Comparison of ENCODE assay signal across 8 cellular contexts in genomic region chr11:118572075-118572913, GRCh38. TPM values are rescaled to one million over a fixed set of nuclear protein-coding genes. Genes with fewer than 3 reads are reported as not detected.
DNase-seq lines count a peak whose midpoint lies in the region; ATAC-seq and TF ChIP-seq lines count a peak whose summit lies in the region.

Gene ARCN1 (plus strand): TSS chr11:118572409. CDS start chr11:118572548, 139 bp downstream.

- H3K4me1 ChIP-seq in lower lobe of right lung: peaks cover 38% of the 10 kb centered on the region

- CTCF ChIA-PET in AG04450 (lab: Charles Lee): interaction anchor here (0.6 kb wide), 1 partner anchor 83 kb away, joined by 3 read pairs; no protein-coding TSS in a partner anchor

- H3K4me3 ChIP-seq in AG04450 (ENCODE audit: low read depth, low read length) (peak within 1 kb of the TSS; percentile 94), lower lobe of right lung (peak within 1 kb of the TSS; percentile 99)

- POLR2A ChIA-PET in AG04450 (lab: Yijun Ruan, JAX): interaction anchor here (0.5 to 2.0 kb wide), 7 partner anchors 9 to 337 kb away, joined by 3 to 9 read pairs (median 6); no protein-coding TSS in a partner anchor

- intact Hi-C loops in lower lobe of right lung (cut with DNase I): no loop called here

- H3K9me3 ChIP-seq in AG04450 (ENCODE audit: control insufficient read depth, insufficient read depth, low read length) (peaks cover 4% of the 10 kb centered on the region; the same call in 1 of the 2 replicates), lower lobe of right lung (no peaks in the 10 kb centered on the region)

- peak within 1 kb of the TSS; percentile 100 for H3K27ac ChIP-seq in AG04450 (ENCODE audit: low read depth, low read length)
- H3K27ac ChIP-seq in lower lobe of right lung: peak within 1 kb of the TSS; percentile 99

- H3K36me3 ChIP-seq in lower lobe of right lung: no peaks in the 10 kb centered on the region

- H3K27me3 ChIP-seq in AG04450 (ENCODE audit: control insufficient read depth, insufficient read depth, low read length) (no peaks in the 10 kb centered on the region), lower lobe of right lung (ENCODE audit: low read depth) (no peaks in the 10 kb centered on the region)

- TF ChIP-seq CTCF in AG04450 (IDR thresholded peaks at IDR 0.05; ENCODE audit: low read depth, low read length) (no peak), lower lobe of right lung (IDR thresholded peaks at IDR 0.05) (no peak)

- DNase-seq in AG04450 (ENCODE audit: low read depth, low spot score) (no peak), NCI-H82 treated with DMSO at 0.1 percent for 48 hours (lab: John Stamatoyannopoulos, UW; ENCODE audit: unreplicated experiment) (peak; percentile 10), lower lobe of right lung (peak; percentile 85)
- peak; percentile 52 to 65 for DNase-seq in activated CD8-positive, alpha-beta memory T cell treated with anti-CD3 and anti-CD28 coated beads for 1 hour (ENCODE audit: extremely low read depth in 1 of 2, low read depth in 1 of 2)
- DNase-seq in effector CD4-positive, alpha-beta T cell: peak; percentile 74
- peak; percentile 45 to 60 (median 59) for DNase-seq in stimulated activated CD4-positive, alpha-beta T cell treated with anti-CD3 and anti-CD28 coated beads, TNF-alpha, amount 100 ng/mL, for 1 hour (ENCODE audit: low read depth in 3 of 3, low spot score in 1 of 3)

- peak; percentile 44 for ATAC-seq in GM19025 (IDR thresholded peaks at IDR 0.05; ENCODE audit: low read depth, unreplicated experiment)
- ATAC-seq in HG03432 (IDR thresholded peaks at IDR 0.05; ENCODE audit: unreplicated experiment): peak; percentile 74
- peak; percentile 94 to 95 for ATAC-seq in lower lobe of right lung

RNA-seq across cellular contexts. Expression of gene ARCN1, which starts in this region (rescaled TPM):
- polyA plus RNA-seq in AG04450 (2011; rRNA removed): 303 and 387 TPM in 2 replicates
- polyA minus RNA-seq in AG04450 (2011; rRNA and poly(A)+ RNA removed): 165 and 229 TPM in 2 replicates
- total RNA-seq in lower lobe of right lung: 122 TPM

Comparison
In these comparisons a context has a peak if more than half of its experiments do, and no peak if none do; other contexts are left out.
1. ATAC-seq: peak in every context shown above with its lines; median percentile 94 in lower lobe of right lung; 74 in HG03432; 44 in GM19025.